In the genomic region with DNA sequence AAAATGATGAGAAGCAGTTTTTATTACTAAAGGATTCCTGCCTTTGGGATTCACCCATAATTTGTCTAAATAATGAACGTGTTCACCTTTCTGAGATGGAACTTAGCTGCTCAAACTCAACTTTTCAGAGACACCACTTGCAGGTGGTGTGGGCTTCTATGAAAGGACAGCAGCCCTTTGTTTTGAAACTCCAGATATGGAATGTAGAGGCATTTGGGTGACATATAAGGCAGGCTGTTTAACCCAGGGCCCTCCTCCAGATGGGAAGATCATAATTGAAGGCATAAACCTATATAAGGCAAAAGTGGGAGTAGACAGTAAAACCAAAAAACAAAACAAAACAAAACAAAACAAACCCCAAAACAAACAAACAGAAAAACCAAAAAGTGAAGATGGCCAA, we compare ENCODE assay signal across 10 cellular contexts. TPM values are rescaled to one million over a fixed set of nuclear protein-coding genes. Genes with fewer than 3 reads are reported as not detected.
DNase-seq lines count a peak whose midpoint lies in the region; ATAC-seq and TF ChIP-seq lines count a peak whose summit lies in the region.
"Had no signal": no experiment of that assay in that cellular context is flagged by ENCODE, and none has a peak within 500 bp of the region (broad histone marks: within the 10 kb centered on the region; RNA-seq: fewer than 3 reads in every experiment).

No MANE protein-coding gene starts in this region.

- ATAC-seq in HG02763 (IDR thresholded peaks at IDR 0.05; ENCODE audit: unreplicated experiment) (no peak), gastroesophageal sphincter (no peak), HG03442 (IDR thresholded peaks at IDR 0.05; ENCODE audit: unreplicated experiment) (no peak)

- TF ChIP-seq CTCF in colonic mucosa (IDR thresholded peaks at IDR 0.05) (no peak), neutrophil (IDR thresholded peaks at IDR 0.05) (no peak), gastroesophageal sphincter (IDR thresholded peaks at IDR 0.05) (no peak)

- peak overlapping the region; percentile 62 for H3K27ac ChIP-seq in CD8-positive, alpha-beta memory T cell (ENCODE audit: low read depth, low read length)
- peak overlapping the region; percentile 17; the same call in 1 of the 2 replicates for H3K27ac ChIP-seq in HUES64 (ENCODE audit: low read depth, low read length)
- H3K27ac ChIP-seq in colonic mucosa: peak overlapping the region; percentile 81
- H3K27ac ChIP-seq in neutrophil: no peak overlapping the region
- H3K27ac ChIP-seq in gastroesophageal sphincter: peak overlapping the region in 2 of 4 donors; percentile 33 to 62

- CTCF ChIA-PET in CD8-positive, alpha-beta memory T cell (lab: Charles Lee): interaction anchor here (0.9 to 3.5 kb wide), 26 partner anchors 9 to 164 kb away, joined by 3 to 140 read pairs (median 6); a partner anchor contains a TSS

- H3K9ac ChIP-seq in HUES64 (ENCODE audit: low read depth, low read length) (peak overlapping the region; percentile 45; the same call in 1 of the 2 replicates), colonic mucosa (ENCODE audit: low read depth in 2 of 2, low read length in 2 of 2) (no peak overlapping the region)

- H3K36me3 Mint-ChIP-seq in CD8-positive, alpha-beta memory T cell: peaks cover 0 to 3% (median 0%) of the 10 kb centered on the region in 3 donors

- intact Hi-C loops in colonic mucosa (cut with DNase I): loop anchor here (5.0 kb wide), 1 partner anchor 116 kb away; no protein-coding TSS in a partner anchor

- POLR2A ChIA-PET in CD8-positive, alpha-beta memory T cell (lab: Charles Lee): interaction anchor here (1.3 to 2.1 kb wide), 2 partner anchors 98 to 119 kb away, joined by 11 to 15 read pairs; a partner anchor contains a TSS

- H3K4me1 ChIP-seq in CD8-positive, alpha-beta memory T cell (ENCODE audit: insufficient read depth, low read length): peaks cover 19% of the 10 kb centered on the region
- peaks cover 25% of the 10 kb centered on the region for H3K4me1 ChIP-seq in HUES64 (ENCODE audit: insufficient read depth, low read length)
- peaks cover 4% of the 10 kb centered on the region for H3K4me1 ChIP-seq in colonic mucosa
- peaks cover 11 to 12% of the 10 kb centered on the region in 2 experiments for H3K4me1 ChIP-seq in neutrophil (ENCODE audit: control insufficient read depth in 1 of 2, insufficient read depth in 1 of 2, low read depth in 1 of 2, low read length in 1 of 2)
- peaks cover 0 to 5% (median 0%) of the 10 kb centered on the region in 3 donors for H3K4me1 ChIP-seq in gastroesophageal sphincter

- H3K27me3 ChIP-seq in CD8-positive, alpha-beta memory T cell (ENCODE audit: insufficient read depth, low read length, poor library complexity, severe bottlenecking): no peaks in the 10 kb centered on the region
- no peaks in the 10 kb centered on the region for H3K27me3 ChIP-seq in HUES64 (ENCODE audit: insufficient read depth, low read length)
- no peaks in the 10 kb centered on the region for H3K27me3 ChIP-seq in colonic mucosa
- no peaks in the 10 kb centered on the region for H3K27me3 ChIP-seq in neutrophil
- no peaks in the 10 kb centered on the region for H3K27me3 ChIP-seq in gastroesophageal sphincter
- H3K27me3 ChIP-seq: body of pancreas, left lung had no signal

- H3K4me3 Mint-ChIP-seq in CD8-positive, alpha-beta memory T cell: peak overlapping the region; percentile 83 to 99 (median 94)

- peak overlapping the region; percentile 80 to 99 (median 96) for H3K27ac Mint-ChIP-seq in CD8-positive, alpha-beta memory T cell

- H3K9me3 ChIP-seq in CD8-positive, alpha-beta memory T cell (ENCODE audit: low read length): no peaks in the 10 kb centered on the region
- no peaks in the 10 kb centered on the region for H3K9me3 ChIP-seq in HUES64 (ENCODE audit: insufficient read depth, low read depth, low read length)
- H3K9me3 ChIP-seq in colonic mucosa: no peaks in the 10 kb centered on the region
- no peaks in the 10 kb centered on the region for H3K9me3 ChIP-seq in neutrophil
- no peaks in the 10 kb centered on the region for H3K9me3 ChIP-seq in gastroesophageal sphincter
- H3K9me3 ChIP-seq: body of pancreas, left lung had no signal

- 83% methylated on average over 1 of the region's 1 CpG for WGBS in HUES64
- WGBS in gastroesophageal sphincter (ENCODE audit: low coverage in 1 of 2), 2 donors: 75 to 91% methylated on average over 1 of the region's 1 CpG

- no peak for TF ChIP-seq EP300 in gastroesophageal sphincter (IDR thresholded peaks at IDR 0.05)

- DNase-seq in CD8-positive, alpha-beta memory T cell: no peak
- no peak for DNase-seq in colonic mucosa
- no peak for DNase-seq in midbrain (lab: John Stamatoyannopoulos, UW)

- peaks cover 0 to 4% of the 10 kb centered on the region in 2 donors for H3K27me3 Mint-ChIP-seq in CD8-positive, alpha-beta memory T cell

- no peaks in the 10 kb centered on the region for H3K9me3 Mint-ChIP-seq in CD8-positive, alpha-beta memory T cell

- H3K4me3 ChIP-seq in CD8-positive, alpha-beta memory T cell (ENCODE audit: low read length): peak overlapping the region; percentile 73
- H3K4me3 ChIP-seq in HUES64 (ENCODE audit: low read length) (peak overlapping the region; percentile 67), colonic mucosa (peak overlapping the region; percentile 47), neutrophil (ENCODE audit: low read depth in 1 of 2, low read length in 1 of 2) (peak overlapping the region; percentile 69 to 72), gastroesophageal sphincter (peak overlapping the region in 1 of 2 donors; percentile 52)

- H3K4me1 Mint-ChIP-seq in CD8-positive, alpha-beta memory T cell: peaks cover 16 to 20% (median 16%) of the 10 kb centered on the region in 3 donors

- TF ChIP-seq POLR2A in gastroesophageal sphincter (IDR thresholded peaks at IDR 0.05): no peak

- H3K36me3 ChIP-seq in CD8-positive, alpha-beta memory T cell (ENCODE audit: insufficient read depth, low read length): no peaks in the 10 kb centered on the region
- H3K36me3 ChIP-seq in HUES64 (ENCODE audit: insufficient read depth, low read length) (no peaks in the 10 kb centered on the region), colonic mucosa (no peaks in the 10 kb centered on the region), neutrophil (no peaks in the 10 kb centered on the region), gastroesophageal sphincter (no peaks in the 10 kb centered on the region)
- H3K36me3 ChIP-seq: left lung had no signal

RNA-seq across cellular contexts. Expression of a gene that starts 11.9 kb away (rescaled TPM):
- 10 to 100 TPM; 64.9 to 65.0 TPM for total RNA-seq in CD8-positive, alpha-beta memory T cell
- 35.0 TPM for polyA plus RNA-seq in CD8-positive, alpha-beta memory T cell
- polyA plus RNA-seq in HUES64 (2013, experiment 1 of 2): 17.2 TPM
- polyA plus RNA-seq in HUES64 (2013, experiment 2 of 2): 18.4 TPM
- total RNA-seq in colonic mucosa: 10 to 100 TPM; 31.6 to 33.2 TPM
- 10 to 100 TPM; 13.7 to 32.7 (median 19.7) TPM for total RNA-seq in gastroesophageal sphincter

RNA-seq across cellular contexts. Expression of a gene that starts 37.6 kb away (rescaled TPM):
- total RNA-seq in CD8-positive, alpha-beta memory T cell: not detected
- polyA plus RNA-seq in CD8-positive, alpha-beta memory T cell: not detected
- polyA plus RNA-seq in HUES64 (2013, experiment 1 of 2): not detected
- polyA plus RNA-seq in HUES64 (2013, experiment 2 of 2): not detected
- not detected for total RNA-seq in colonic mucosa
- total RNA-seq in gastroesophageal sphincter: not detected
- total RNA-seq: body of pancreas, left lung had no signal

RNA-seq across cellular contexts. Expression of a gene that starts 43.0 kb away (rescaled TPM):
- total RNA-seq in CD8-positive, alpha-beta memory T cell: under 1 TPM; 0.18 TPM
- polyA plus RNA-seq in CD8-positive, alpha-beta memory T cell: 0.02 TPM
- 0.10 TPM for polyA plus RNA-seq in HUES64 (2013, experiment 1 of 2)
- under 0.01 TPM for polyA plus RNA-seq in HUES64 (2013, experiment 2 of 2)
- total RNA-seq in colonic mucosa: 1 to 10 TPM in 1 of 2 donors, under 1 TPM in 1; 0.40 to 1.2 TPM
- total RNA-seq in gastroesophageal sphincter: 1 to 10 TPM in 1 of 4 donors, under 1 TPM in 3; 0.12 to 1.3 (median 0.45) TPM

RNA-seq across cellular contexts. Expression of a gene that starts 44.1 kb away (rescaled TPM):
- total RNA-seq in CD8-positive, alpha-beta memory T cell: under 1 TPM; 0.66 to 0.92 TPM
- not detected for polyA plus RNA-seq in CD8-positive, alpha-beta memory T cell
- not detected for polyA plus RNA-seq in HUES64 (2013, experiment 1 of 2)
- polyA plus RNA-seq in HUES64 (2013, experiment 2 of 2): 0.25 TPM
- total RNA-seq in colonic mucosa: under 1 TPM in 1 of 2 donors, not detected in 1; 0.24 TPM
- not detected for total RNA-seq in gastroesophageal sphincter
